ENCODE assay signal across 24 cellular contexts in the genomic region with DNA sequence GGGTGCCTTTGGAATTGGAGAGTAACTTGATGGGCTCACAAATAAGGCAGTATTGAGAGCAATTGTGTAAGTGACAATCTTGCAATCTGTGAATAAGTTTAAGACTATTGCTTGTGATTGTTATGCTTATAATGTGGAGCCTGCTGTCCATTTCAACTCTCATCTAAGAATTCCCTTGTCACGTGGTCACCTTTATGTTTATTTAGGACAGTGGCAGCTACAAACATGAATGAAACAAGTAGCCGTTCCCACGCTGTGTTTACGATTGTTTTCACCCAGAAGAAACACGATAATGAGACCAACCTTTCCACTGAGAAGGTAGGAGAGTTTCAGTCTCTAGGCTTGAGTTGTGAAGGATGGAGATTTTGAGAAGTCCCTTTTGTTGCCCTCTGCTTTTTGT.
"Had no signal": no experiment of that assay in that cellular context is flagged by ENCODE, and none has a peak within 500 bp of the region (broad histone marks: within the 10 kb centered on the region; RNA-seq: fewer than 3 reads in every experiment).

No MANE protein-coding gene starts in this region.

- DNase-seq: activated CD4-positive, alpha-beta T cell treated with anti-CD3 and anti-CD28 coated beads for 48 hours; activated CD4-positive, alpha-beta T cell treated with anti-CD3 and anti-CD28 coated beads, Interleukin-2, amount 50 U/mL, for 4 hours; activated CD4-positive, CD25-positive, alpha-beta regulatory T cell treated with anti-CD3 and anti-CD28 coated beads, Interleukin-2, amount 50 U/mL, for 72 hours; activated CD8-positive, alpha-beta memory T cell treated with anti-CD3 and anti-CD28 coated beads, Interleukin-2, amount 50 U/mL, for 48 hours; activated CD8-positive, alpha-beta T cell treated with anti-CD3 and anti-CD28 coated beads, Interleukin-2, amount 10 ng/mL, durations not matched to agents 7 days and 5 days; activated naive CD4-positive, alpha-beta T cell treated with anti-CD3 and anti-CD28 coated beads, Interleukin-2, amount 50 U/mL, for 16 hours; activated naive CD8-positive, alpha-beta T cell treated with anti-CD3 and anti-CD28 coated beads, Interleukin-2, amount 10 ng/mL, durations not matched to agents 7 days and 5 days; activated T-cell treated with anti-CD3 and anti-CD28 coated beads, Interleukin-2, amount 50 U/mL, for 1 hour; brain microvascular endothelial cell; Kasumi-1; KBM-7; NCI-H1048; NCI-H146; NCI-H1930; NCI-H2107; NCI-H510A treated with DMSO at 0.1 percent for 48 hours; Peyer's patch; SHP77; SW 1271 had no signal

- H3K9me3 Mint-ChIP-seq: activated naive CD8-positive, alpha-beta T cell treated with anti-CD3 and anti-CD28 coated beads, Interleukin-2, amount 10 ng/mL, durations not matched to agents 7 days and 5 days; T-helper 1 cell treated with Interleukin-12 subunit alpha and Interleukin-12 subunit beta and Interleukin-4 antibody, amounts not matched to agents 30 μg/mL and 1 μg/mL, for 36 hours had no signal

- H3K4me1 ChIP-seq: adrenal gland, SJSA1 had no signal

- H3K9me3 ChIP-seq: adrenal gland, Peyer's patch, SJSA1 had no signal

- H3K27ac ChIP-seq: adrenal gland, brain microvascular endothelial cell, Peyer's patch, SJSA1 had no signal

- H3K27me3 Mint-ChIP-seq: activated naive CD8-positive, alpha-beta T cell treated with anti-CD3 and anti-CD28 coated beads, Interleukin-2, amount 10 ng/mL, durations not matched to agents 7 days and 5 days had no signal

- ATAC-seq: activated CD8-positive, alpha-beta T cell treated with anti-CD3 and anti-CD28 coated beads, Interleukin-2, amount 10 ng/mL, durations not matched to agents 7 days and 5 days; SK-N-SH treated with all-trans-retinoic acid at 6 μM for 48 hours had no signal

- H3K4me3 Mint-ChIP-seq: activated CD8-positive, alpha-beta T cell treated with anti-CD3 and anti-CD28 coated beads, Interleukin-2, amount 10 ng/mL, durations not matched to agents 7 days and 5 days; activated naive CD8-positive, alpha-beta T cell treated with anti-CD3 and anti-CD28 coated beads, Interleukin-2, amount 10 ng/mL, durations not matched to agents 7 days and 5 days; T-helper 1 cell treated with Interleukin-12 subunit alpha and Interleukin-12 subunit beta and Interleukin-4 antibody, amounts not matched to agents 30 μg/mL and 1 μg/mL, for 36 hours had no signal

- H3K27ac Mint-ChIP-seq: activated CD8-positive, alpha-beta T cell treated with anti-CD3 and anti-CD28 coated beads, Interleukin-2, amount 10 ng/mL, durations not matched to agents 7 days and 5 days; activated naive CD8-positive, alpha-beta T cell treated with anti-CD3 and anti-CD28 coated beads, Interleukin-2, amount 10 ng/mL, durations not matched to agents 7 days and 5 days; T-helper 1 cell treated with Interleukin-12 subunit alpha and Interleukin-12 subunit beta and Interleukin-4 antibody, amounts not matched to agents 30 μg/mL and 1 μg/mL, for 36 hours had no signal

- H3K4me3 ChIP-seq: adrenal gland, cardiac muscle cell, Peyer's patch, SJSA1 had no signal

- H3K27me3 ChIP-seq: adrenal gland, brain microvascular endothelial cell, cardiac muscle cell, Peyer's patch, SJSA1 had no signal
